ENCODE assay signal across 15 cellular contexts in genomic region chr22:20615533-20616450, GRCh38.
DNase-seq lines count a peak whose midpoint lies in the region; ATAC-seq and TF ChIP-seq lines count a peak whose summit lies in the region.
"Had no signal": no experiment of that assay in that cellular context is flagged by ENCODE, and none has a peak within 500 bp of the region (broad histone marks: within the 10 kb centered on the region; RNA-seq: fewer than 3 reads in every experiment).

No MANE protein-coding gene starts in this region.

- no peak for ATAC-seq in GM18868 (IDR thresholded peaks at IDR 0.05; ENCODE audit: unreplicated experiment)
- ATAC-seq: A549 had no signal

- no peaks in the 10 kb centered on the region for H3K36me3 Mint-ChIP-seq in activated naive CD4-positive, alpha-beta T cell treated with anti-CD3 and anti-CD28 coated beads, Interleukin-2, amount 50 U/mL, for 24 hours
- H3K36me3 Mint-ChIP-seq in neural crest cell (ENCODE audit: low read depth), result no peaks in the 10 kb centered on the region
- no peaks in the 10 kb centered on the region for H3K36me3 Mint-ChIP-seq in osteocyte (ENCODE audit: unreplicated experiment)

- no peaks in the 10 kb centered on the region for H3K27me3 Mint-ChIP-seq in activated naive CD4-positive, alpha-beta T cell treated with anti-CD3 and anti-CD28 coated beads, Interleukin-2, amount 50 U/mL, for 24 hours
- H3K27me3 Mint-ChIP-seq in neural crest cell (ENCODE audit: low read depth) (no peaks in the 10 kb centered on the region), osteocyte (ENCODE audit: unreplicated experiment) (peaks cover 5% of the 10 kb centered on the region)
- H3K27me3 Mint-ChIP-seq: CD4-positive, alpha-beta T cell had no signal

- no peak overlapping the region for H3K4me3 Mint-ChIP-seq in activated naive CD4-positive, alpha-beta T cell treated with anti-CD3 and anti-CD28 coated beads, Interleukin-2, amount 50 U/mL, for 24 hours
- H3K4me3 Mint-ChIP-seq in neural crest cell, result no peak overlapping the region
- H3K4me3 Mint-ChIP-seq in osteocyte (ENCODE audit: unreplicated experiment), result no peak overlapping the region
- H3K4me3 Mint-ChIP-seq: CD4-positive, alpha-beta T cell had no signal

- TF ChIP-seq CTCF in neural crest cell (conservative IDR thresholded peaks at IDR 0.05), result no peak
- TF ChIP-seq CTCF in osteocyte (IDR thresholded peaks at IDR 0.05), result no peak

- H3K9me3 Mint-ChIP-seq in activated naive CD4-positive, alpha-beta T cell treated with anti-CD3 and anti-CD28 coated beads, Interleukin-2, amount 50 U/mL, for 24 hours, result no peaks in the 10 kb centered on the region
- H3K9me3 Mint-ChIP-seq in neural crest cell (no peaks in the 10 kb centered on the region), osteocyte (ENCODE audit: unreplicated experiment) (no peaks in the 10 kb centered on the region)
- H3K9me3 Mint-ChIP-seq: CD4-positive, alpha-beta T cell had no signal

- peaks cover 4% of the 10 kb centered on the region for H3K4me1 Mint-ChIP-seq in activated naive CD4-positive, alpha-beta T cell treated with anti-CD3 and anti-CD28 coated beads, Interleukin-2, amount 50 U/mL, for 24 hours
- peaks cover 18% of the 10 kb centered on the region for H3K4me1 Mint-ChIP-seq in neural crest cell
- peaks cover 19% of the 10 kb centered on the region for H3K4me1 Mint-ChIP-seq in osteocyte (ENCODE audit: unreplicated experiment)

- DNase-seq in activated naive CD4-positive, alpha-beta T cell (lab: John Stamatoyannopoulos, UW), result no peak
- no peak for DNase-seq in neural crest cell (ENCODE audit: low read depth, low spot score)
- DNase-seq in osteocyte (ENCODE audit: extremely low spot score, unreplicated experiment), result no peak
- DNase-seq in HUDEP-2 (lab: John Stamatoyannopoulos, UW; ENCODE audit: unreplicated experiment in 76 of 76), result no peak
- no peak for DNase-seq in activated effector memory CD4-positive, alpha-beta T cell treated with anti-CD3 and anti-CD28 coated beads, Interleukin-2, amount 50 U/mL, for 16 hours
- no peak for DNase-seq in NCI-H2227 treated with DMSO at 0.1 percent for 48 hours (lab: John Stamatoyannopoulos, UW)
- DNase-seq: AML-193; Caco-2; CD4-positive, alpha-beta T cell; GDM1; HCEC 1CT; IMR-90 had no signal

- H3K27ac Mint-ChIP-seq in activated naive CD4-positive, alpha-beta T cell treated with anti-CD3 and anti-CD28 coated beads, Interleukin-2, amount 50 U/mL, for 24 hours, result peak overlapping the region; percentile 19
- H3K27ac Mint-ChIP-seq in neural crest cell (ENCODE audit: unreplicated experiment) (peak overlapping the region; percentile 69), osteocyte (ENCODE audit: unreplicated experiment) (peak overlapping the region; percentile 45)
- H3K27ac Mint-ChIP-seq: CD4-positive, alpha-beta T cell had no signal

Comparison
In these comparisons a context has a peak if more than half of its experiments do, and no peak if none do; other contexts are left out.
1. H3K27ac Mint-ChIP-seq: peak in every context shown above with its lines; median percentile 69 in neural crest cell; 45 in osteocyte; 19 in activated naive CD4-positive, alpha-beta T cell treated with anti-CD3 and anti-CD28 coated beads, Interleukin-2, amount 50 U/mL, for 24 hours.